8 cellular contexts compared by ENCODE assay signal in the genomic region with DNA sequence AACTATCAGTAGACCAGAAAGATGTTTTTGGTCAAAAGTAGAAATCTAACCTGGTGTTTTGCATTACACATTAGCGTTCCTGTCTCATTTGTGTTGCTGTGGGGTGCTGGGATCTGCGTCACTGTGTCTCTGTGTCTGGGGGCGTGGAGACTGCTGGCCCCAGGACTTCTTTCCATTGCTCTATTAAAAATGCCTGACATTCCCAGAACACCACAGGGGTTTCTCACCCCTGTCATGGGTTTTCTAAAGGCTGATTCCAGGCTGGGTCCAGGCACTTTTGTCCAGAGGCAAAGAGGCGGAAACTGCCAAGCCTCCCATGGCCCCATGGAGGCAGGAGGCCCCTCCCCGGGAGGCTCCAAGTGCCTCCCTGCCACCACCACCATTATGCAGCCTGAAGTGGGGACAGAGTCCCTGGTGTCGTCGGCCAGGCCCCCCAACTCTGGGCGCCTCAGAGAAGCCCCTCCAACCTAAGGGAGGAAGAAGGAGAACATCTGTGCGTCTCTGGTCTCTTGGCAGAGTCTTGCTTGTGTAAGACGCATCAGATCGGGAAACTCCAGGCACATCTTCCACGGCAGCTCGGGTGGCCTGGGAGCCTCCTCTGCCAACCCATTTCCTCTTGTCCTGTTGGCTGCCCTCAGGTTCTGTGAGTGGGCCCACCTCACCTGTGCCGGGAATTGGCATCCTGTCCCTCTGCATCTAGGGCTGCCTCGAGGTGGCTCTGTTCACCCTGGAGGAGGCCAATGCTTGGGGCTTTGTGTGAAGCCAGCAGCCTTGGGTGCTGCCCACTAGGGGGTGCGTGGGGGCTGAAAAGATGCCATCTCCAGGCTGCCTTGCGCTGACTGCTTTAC.
A peak's percentile ranks its signal among the peaks of the same experiment; 100 is the strongest.
DNase-seq lines count a peak whose midpoint lies in the region; ATAC-seq and TF ChIP-seq lines count a peak whose summit lies in the region.

No MANE protein-coding gene starts in this region.

- DNase-seq in ACHN, result peak; percentile 70
- peak; percentile 35 for DNase-seq in GM10248 (ENCODE audit: extremely low spot score)
- peak; percentile 56 for DNase-seq in NCI-H510A (lab: John Stamatoyannopoulos, UW)
- peak; percentile 10 to 52 for DNase-seq in cardiac fibroblast (ENCODE audit: low read depth in 2 of 2)
- DNase-seq in non-pigmented ciliary epithelial cell (ENCODE audit: low read depth), result peak; percentile 44
- no peak for DNase-seq in NCI-H128 (lab: John Stamatoyannopoulos, UW; ENCODE audit: unreplicated experiment)

- POLR2A ChIA-PET in GM10248 (lab: Yijun Ruan, JAX), result no interaction called here

- ATAC-seq in GM19452 (IDR thresholded peaks at IDR 0.05; ENCODE audit: unreplicated experiment) (no peak), GM19463 (IDR thresholded peaks at IDR 0.05; ENCODE audit: unreplicated experiment) (no peak)

- in situ Hi-C loops in ACHN (cut with HindIII; ENCODE audit: low pct_ligation_motif_present, low pct_unique_long_range_greater_than_20kb, low sequenced_read_pairs), result no loop called here

- CTCF ChIA-PET in GM10248 (lab: Yijun Ruan, JAX), result no interaction called here

- peak; percentile 35 for TF ChIP-seq CTCF in GM10248 (IDR thresholded peaks at IDR 0.05; ENCODE audit: control extremely low read depth, extremely low read depth, low read depth, missing control alignments)
- TF ChIP-seq CTCF in cardiac fibroblast (IDR thresholded peaks at IDR 0.05; ENCODE audit: low read depth, low read length), result peak; percentile 61

- H3K4me3 ChIP-seq in cardiac fibroblast (replicated peaks in 1 of 2; ENCODE audit: low read depth in 2 of 2, low read length in 2 of 2), result no peak overlapping the region
